ENCODE assay signal across 13 cellular contexts in the genomic region with DNA sequence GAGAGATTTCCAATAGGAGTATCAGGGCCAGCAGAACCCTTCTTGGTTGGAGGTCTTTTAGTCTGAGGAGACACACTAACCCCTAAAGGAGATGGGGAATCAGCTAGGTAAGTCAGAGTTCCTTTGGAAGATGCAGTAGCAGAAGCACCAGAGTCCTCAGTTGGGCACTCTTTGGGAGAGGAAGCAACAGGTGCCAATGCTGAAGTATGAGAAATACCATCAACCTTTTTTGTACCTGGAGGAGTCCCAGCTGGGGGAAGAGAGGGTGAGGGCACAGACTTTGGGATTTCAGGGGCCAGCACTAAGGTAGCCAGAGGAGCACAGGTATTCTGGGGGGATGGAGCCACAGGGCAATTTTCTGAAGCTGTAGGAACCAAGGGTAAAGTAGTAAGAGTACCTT. TPM values are rescaled to one million over a fixed set of nuclear protein-coding genes. Genes with fewer than 3 reads are reported as not detected.
DNase-seq lines count a peak whose midpoint lies in the region; ATAC-seq and TF ChIP-seq lines count a peak whose summit lies in the region.
"Had no signal": no experiment of that assay in that cellular context is flagged by ENCODE, and none has a peak within 500 bp of the region (broad histone marks: within the 10 kb centered on the region; RNA-seq: fewer than 3 reads in every experiment).

No MANE protein-coding gene starts in this region.

- peaks cover 66% of the 10 kb centered on the region for H3K36me3 Mint-ChIP-seq in T-helper 1 cell treated with Interleukin-12 subunit alpha and Interleukin-12 subunit beta and Interleukin-4 antibody, amounts not matched to agents 30 μg/mL and 1 μg/mL, for 36 hours (ENCODE audit: low read depth)
- H3K36me3 Mint-ChIP-seq in activated naive CD8-positive, alpha-beta T cell treated with anti-CD3 and anti-CD28 coated beads, Interleukin-2, amount 50 U/mL, for 24 hours (ENCODE audit: low read depth) = peaks cover 80% of the 10 kb centered on the region
- peaks cover 41% of the 10 kb centered on the region for H3K36me3 Mint-ChIP-seq in progenitor cell of endocrine pancreas (ENCODE audit: insufficient read depth)

- H3K27me3 Mint-ChIP-seq in T-helper 1 cell treated with Interleukin-12 subunit alpha and Interleukin-12 subunit beta and Interleukin-4 antibody, amounts not matched to agents 30 μg/mL and 1 μg/mL, for 36 hours (ENCODE audit: low read depth) = no peaks in the 10 kb centered on the region
- no peaks in the 10 kb centered on the region for H3K27me3 Mint-ChIP-seq in activated naive CD8-positive, alpha-beta T cell treated with anti-CD3 and anti-CD28 coated beads, Interleukin-2, amount 50 U/mL, for 24 hours
- H3K27me3 Mint-ChIP-seq in progenitor cell of endocrine pancreas = no peaks in the 10 kb centered on the region

- H3K27me3 ChIP-seq in KMS-11 (ENCODE audit: insufficient read depth, low read depth) = no peaks in the 10 kb centered on the region
- H3K27me3 ChIP-seq: right lobe of liver had no signal

- no peak overlapping the region; the same call in 1 of the 2 replicates for H3K9ac ChIP-seq in KMS-11

- H3K27ac Mint-ChIP-seq in T-helper 1 cell treated with Interleukin-12 subunit alpha and Interleukin-12 subunit beta and Interleukin-4 antibody, amounts not matched to agents 30 μg/mL and 1 μg/mL, for 36 hours = peak overlapping the region; percentile 54
- peak overlapping the region; percentile 99 for H3K27ac Mint-ChIP-seq in activated naive CD8-positive, alpha-beta T cell treated with anti-CD3 and anti-CD28 coated beads, Interleukin-2, amount 50 U/mL, for 24 hours
- peak overlapping the region; percentile 88 for H3K27ac Mint-ChIP-seq in progenitor cell of endocrine pancreas

- peaks cover 97% of the 10 kb centered on the region for H3K79me2 ChIP-seq in KMS-11 (ENCODE audit: insufficient read depth, low read depth)

- H3K4me2 ChIP-seq in KMS-11 = peak overlapping the region; percentile 93

- H3K4me3 ChIP-seq in KMS-11 (IDR thresholded peaks at IDR 0.05; ENCODE audit: insufficient read depth, low read depth, low read length) = no peak overlapping the region
- H3K4me3 ChIP-seq: right lobe of liver had no signal

- H3K27ac ChIP-seq in KMS-11 = peak overlapping the region; percentile 3; the same call in 1 of the 2 replicates
- H3K27ac ChIP-seq: right lobe of liver had no signal

- peaks cover 86% of the 10 kb centered on the region for H3K4me1 ChIP-seq in KMS-11 (ENCODE audit: low read depth, poor library complexity, severe bottlenecking)

- H2AFZ ChIP-seq in KMS-11 (ENCODE audit: low read depth) = no peak overlapping the region

- H3K4me3 Mint-ChIP-seq in T-helper 1 cell treated with Interleukin-12 subunit alpha and Interleukin-12 subunit beta and Interleukin-4 antibody, amounts not matched to agents 30 μg/mL and 1 μg/mL, for 36 hours = no peak overlapping the region
- H3K4me3 Mint-ChIP-seq in activated naive CD8-positive, alpha-beta T cell treated with anti-CD3 and anti-CD28 coated beads, Interleukin-2, amount 50 U/mL, for 24 hours = peak overlapping the region; percentile 7
- no peak overlapping the region for H3K4me3 Mint-ChIP-seq in progenitor cell of endocrine pancreas (ENCODE audit: low read depth)

- peaks cover 43% of the 10 kb centered on the region; the same call in 1 of the 2 replicates for H3K36me3 ChIP-seq in KMS-11 (ENCODE audit: insufficient read depth)

- no peak for TF ChIP-seq CTCF in KMS-11 (conservative IDR thresholded peaks at IDR 0.05; ENCODE audit: low read depth, low read length)
- no peak for TF ChIP-seq CTCF in progenitor cell of endocrine pancreas (IDR thresholded peaks at IDR 0.05; ENCODE audit: unreplicated experiment)

- H3K4me1 Mint-ChIP-seq in T-helper 1 cell treated with Interleukin-12 subunit alpha and Interleukin-12 subunit beta and Interleukin-4 antibody, amounts not matched to agents 30 μg/mL and 1 μg/mL, for 36 hours (ENCODE audit: low read depth) = peaks cover 68% of the 10 kb centered on the region
- peaks cover 75% of the 10 kb centered on the region for H3K4me1 Mint-ChIP-seq in activated naive CD8-positive, alpha-beta T cell treated with anti-CD3 and anti-CD28 coated beads, Interleukin-2, amount 50 U/mL, for 24 hours
- H3K4me1 Mint-ChIP-seq in progenitor cell of endocrine pancreas (ENCODE audit: low read depth) = peaks cover 69% of the 10 kb centered on the region

- H4K20me1 ChIP-seq in KMS-11 (ENCODE audit: insufficient read depth) = peaks cover 81% of the 10 kb centered on the region

- ATAC-seq in activated naive CD8-positive, alpha-beta T cell treated with anti-CD3 and anti-CD28 coated beads, Interleukin-2, amount 50 U/mL, for 24 hours = no peak
- no peak for ATAC-seq in GM21786 (IDR thresholded peaks at IDR 0.05; ENCODE audit: unreplicated experiment)
- ATAC-seq: right lobe of liver had no signal

- DNase-seq in T-helper 1 cell = no peak
- no peak for DNase-seq in activated naive CD8-positive, alpha-beta T cell treated with anti-CD3 and anti-CD28 coated beads, Interleukin-2, amount 50 U/mL, for 24 hours
- DNase-seq in progenitor cell of endocrine pancreas (ENCODE audit: low spot score, unreplicated experiment) = no peak
- no peak for DNase-seq in stimulated activated CD4-positive, alpha-beta T cell treated with anti-CD3 and anti-CD28 coated beads, Interleukin-12 subunit alpha, Interleukin-12 subunit beta, amount 100 ng/mL, for 4 hours
- DNase-seq in NCI-H446 (lab: John Stamatoyannopoulos, UW) = no peak
- DNase-seq: 8988T, NCI-H187 treated with DMSO at 0.1 percent for 48 hours, OCI-M1 had no signal

- H3K9me3 Mint-ChIP-seq in T-helper 1 cell treated with Interleukin-12 subunit alpha and Interleukin-12 subunit beta and Interleukin-4 antibody, amounts not matched to agents 30 μg/mL and 1 μg/mL, for 36 hours = no peaks in the 10 kb centered on the region
- H3K9me3 Mint-ChIP-seq in activated naive CD8-positive, alpha-beta T cell treated with anti-CD3 and anti-CD28 coated beads, Interleukin-2, amount 50 U/mL, for 24 hours = no peaks in the 10 kb centered on the region
- H3K9me3 Mint-ChIP-seq in progenitor cell of endocrine pancreas (ENCODE audit: low read depth) = no peaks in the 10 kb centered on the region

RNA-seq across cellular contexts. Expression of gene NACA, which starts 6.0 kb away (rescaled TPM):
- 811 and 841 TPM in 2 replicates for total RNA-seq in progenitor cell of endocrine pancreas

RNA-seq across cellular contexts. Expression of gene PTGES3, which starts 31.0 kb away (rescaled TPM):
- total RNA-seq in progenitor cell of endocrine pancreas = 231 and 234 TPM in 2 replicates

RNA-seq across cellular contexts. Expression of gene PRIM1, which starts 33.1 kb away (rescaled TPM):
- total RNA-seq in progenitor cell of endocrine pancreas = 21.2 and 26.6 TPM in 2 replicates

RNA-seq across cellular contexts. Expression of gene HSD17B6, which starts 44.1 kb away (rescaled TPM):
- total RNA-seq in progenitor cell of endocrine pancreas = 0.60 and 0.71 TPM in 2 replicates
- total RNA-seq: lung microvascular endothelial cell had no signal
